In the genomic region with DNA sequence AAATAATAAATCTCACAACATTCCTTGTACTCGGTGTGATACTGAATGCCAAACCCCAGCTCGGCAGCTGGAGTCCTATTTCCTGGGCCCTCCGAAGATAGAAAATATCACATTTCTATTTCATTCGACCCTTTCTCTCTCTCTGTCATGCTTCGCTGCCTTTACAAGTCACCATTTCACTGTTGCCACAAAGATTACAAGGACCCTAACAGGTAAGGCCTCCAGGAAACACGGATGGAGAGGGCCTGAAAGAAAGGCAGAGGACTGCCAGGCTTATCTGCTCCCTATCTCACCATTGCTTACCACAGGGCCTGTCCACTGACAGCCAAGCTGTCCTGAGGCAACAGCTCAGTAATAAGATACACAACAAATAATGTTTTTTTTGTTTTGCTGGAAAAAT, we compare ENCODE assay signal across 14 cellular contexts.
DNase-seq lines count a peak whose midpoint lies in the region; ATAC-seq and TF ChIP-seq lines count a peak whose summit lies in the region.
"Had no signal": no experiment of that assay in that cellular context is flagged by ENCODE, and none has a peak within 500 bp of the region (broad histone marks: within the 10 kb centered on the region; RNA-seq: fewer than 3 reads in every experiment).

No MANE protein-coding gene starts in this region.

- DNase-seq in activated T-cell treated with anti-CD3 and anti-CD28 coated beads, Interleukin-2, amount 50 U/mL, for 72 hours = no peak
- DNase-seq in activated T-cell treated with anti-CD3 and anti-CD28 coated beads, Interleukin-2, amount 50 U/mL, for 48 hours = no peak
- peak; percentile 35 for DNase-seq in NCI-H510A (lab: John Stamatoyannopoulos, UW)
- peak; percentile 83 for DNase-seq in left kidney (ENCODE audit: low read depth, low spot score)
- DNase-seq in type B pancreatic cell (ENCODE audit: extremely low spot score, unreplicated experiment) = no peak
- DNase-seq in cortex of kidney (lab: John Stamatoyannopoulos, UW) = no peak
- no peak for DNase-seq in activated CD8-positive, alpha-beta memory T cell treated with anti-CD3 and anti-CD28 coated beads, Interleukin-2, amount 10 ng/mL, durations not matched to agents 7 days and 5 days
- no peak for DNase-seq in natural killer cell
- DNase-seq: activated B cell treated with CpG ODN at 0.5 μM for 24 hours; activated naive CD8-positive, alpha-beta T cell treated with anti-CD3 and anti-CD28 coated beads, Interleukin-2, amount 50 U/mL, for 24 hours; activated T-cell treated with anti-CD3 and anti-CD28 coated beads for 4 hours; left cardiac atrium; NCI-H1048 had no signal

- no peak for ATAC-seq in activated T-cell treated with anti-CD3 and anti-CD28 coated beads, Interleukin-2, amount 50 U/mL, for 72 hours (replicated peaks in 1 of 2)
- no peak for ATAC-seq in activated CD8-positive, alpha-beta memory T cell treated with anti-CD3 and anti-CD28 coated beads, Interleukin-2, amount 10 ng/mL, durations not matched to agents 7 days and 5 days
- no peak for ATAC-seq in natural killer cell
- ATAC-seq: activated naive CD8-positive, alpha-beta T cell treated with anti-CD3 and anti-CD28 coated beads, Interleukin-2, amount 50 U/mL, for 24 hours; esophagus mucosa; left cardiac atrium had no signal

- peak overlapping the region; percentile 57 for H3K27ac Mint-ChIP-seq in activated T-cell treated with anti-CD3 and anti-CD28 coated beads, Interleukin-2, amount 50 U/mL, for 72 hours
- H3K27ac Mint-ChIP-seq in type B pancreatic cell = peak overlapping the region; percentile 38
- no peak overlapping the region for H3K27ac Mint-ChIP-seq in activated CD8-positive, alpha-beta memory T cell treated with anti-CD3 and anti-CD28 coated beads, Interleukin-2, amount 10 ng/mL, durations not matched to agents 7 days and 5 days
- no peak overlapping the region for H3K27ac Mint-ChIP-seq in natural killer cell
- H3K27ac Mint-ChIP-seq: activated B cell treated with CpG ODN at 0.5 μM for 24 hours; activated naive CD8-positive, alpha-beta T cell treated with anti-CD3 and anti-CD28 coated beads, Interleukin-2, amount 50 U/mL, for 24 hours had no signal

- H3K4me1 Mint-ChIP-seq in activated T-cell treated with anti-CD3 and anti-CD28 coated beads, Interleukin-2, amount 50 U/mL, for 72 hours (ENCODE audit: low read depth) = no peaks in the 10 kb centered on the region
- H3K4me1 Mint-ChIP-seq in type B pancreatic cell (ENCODE audit: unreplicated experiment) (peaks cover 37% of the 10 kb centered on the region), natural killer cell (no peaks in the 10 kb centered on the region)
- H3K4me1 Mint-ChIP-seq in activated CD8-positive, alpha-beta memory T cell treated with anti-CD3 and anti-CD28 coated beads, Interleukin-2, amount 10 ng/mL, durations not matched to agents 7 days and 5 days = no peaks in the 10 kb centered on the region
- H3K4me1 Mint-ChIP-seq: activated B cell treated with CpG ODN at 0.5 μM for 24 hours; activated naive CD8-positive, alpha-beta T cell treated with anti-CD3 and anti-CD28 coated beads, Interleukin-2, amount 50 U/mL, for 24 hours had no signal

- H3K4me3 Mint-ChIP-seq in activated T-cell treated with anti-CD3 and anti-CD28 coated beads, Interleukin-2, amount 50 U/mL, for 72 hours = no peak overlapping the region
- H3K4me3 Mint-ChIP-seq in type B pancreatic cell = peak overlapping the region; percentile 9
- no peak overlapping the region for H3K4me3 Mint-ChIP-seq in activated CD8-positive, alpha-beta memory T cell treated with anti-CD3 and anti-CD28 coated beads, Interleukin-2, amount 10 ng/mL, durations not matched to agents 7 days and 5 days
- H3K4me3 Mint-ChIP-seq in natural killer cell = no peak overlapping the region
- H3K4me3 Mint-ChIP-seq: activated B cell treated with CpG ODN at 0.5 μM for 24 hours; activated naive CD8-positive, alpha-beta T cell treated with anti-CD3 and anti-CD28 coated beads, Interleukin-2, amount 50 U/mL, for 24 hours had no signal

- CTCF ChIA-PET in activated CD8-positive, alpha-beta memory T cell treated with anti-CD3 and anti-CD28 coated beads, Interleukin-2, amount 10 ng/mL, durations not matched to agents 7 days and 5 days (lab: Charles Lee) = no interaction called here

- H3K36me3 Mint-ChIP-seq in activated T-cell treated with anti-CD3 and anti-CD28 coated beads, Interleukin-2, amount 50 U/mL, for 72 hours (ENCODE audit: insufficient read depth in 2 of 2) = no peaks in the 10 kb centered on the region
- H3K36me3 Mint-ChIP-seq in type B pancreatic cell = no peaks in the 10 kb centered on the region
- H3K36me3 Mint-ChIP-seq in activated CD8-positive, alpha-beta memory T cell treated with anti-CD3 and anti-CD28 coated beads, Interleukin-2, amount 10 ng/mL, durations not matched to agents 7 days and 5 days = no peaks in the 10 kb centered on the region
- H3K36me3 Mint-ChIP-seq in natural killer cell = no peaks in the 10 kb centered on the region

- no peaks in the 10 kb centered on the region for H3K27me3 Mint-ChIP-seq in activated T-cell treated with anti-CD3 and anti-CD28 coated beads, Interleukin-2, amount 50 U/mL, for 72 hours (ENCODE audit: low read depth)
- H3K27me3 Mint-ChIP-seq in type B pancreatic cell = no peaks in the 10 kb centered on the region
- H3K27me3 Mint-ChIP-seq in activated CD8-positive, alpha-beta memory T cell treated with anti-CD3 and anti-CD28 coated beads, Interleukin-2, amount 10 ng/mL, durations not matched to agents 7 days and 5 days = no peaks in the 10 kb centered on the region
- no peaks in the 10 kb centered on the region for H3K27me3 Mint-ChIP-seq in natural killer cell (ENCODE audit: low read depth in 2 of 2)
- H3K27me3 Mint-ChIP-seq: activated B cell treated with CpG ODN at 0.5 μM for 24 hours; activated naive CD8-positive, alpha-beta T cell treated with anti-CD3 and anti-CD28 coated beads, Interleukin-2, amount 50 U/mL, for 24 hours had no signal

- intact Hi-C loops in natural killer cell (cut with micrococcal nuclease) = no loop called here

- TF ChIP-seq CTCF in type B pancreatic cell (conservative IDR thresholded peaks at IDR 0.05) (no peak), natural killer cell (IDR thresholded peaks at IDR 0.05) (no peak)

- H3K9me3 Mint-ChIP-seq in activated T-cell treated with anti-CD3 and anti-CD28 coated beads, Interleukin-2, amount 50 U/mL, for 72 hours = peaks cover 0 to 2% of the 10 kb centered on the region in 2 donors
- H3K9me3 Mint-ChIP-seq in type B pancreatic cell (no peaks in the 10 kb centered on the region), natural killer cell (no peaks in the 10 kb centered on the region)
- no peaks in the 10 kb centered on the region for H3K9me3 Mint-ChIP-seq in activated CD8-positive, alpha-beta memory T cell treated with anti-CD3 and anti-CD28 coated beads, Interleukin-2, amount 10 ng/mL, durations not matched to agents 7 days and 5 days (ENCODE audit: low read depth)
- H3K9me3 Mint-ChIP-seq: activated B cell treated with CpG ODN at 0.5 μM for 24 hours; activated naive CD8-positive, alpha-beta T cell treated with anti-CD3 and anti-CD28 coated beads, Interleukin-2, amount 50 U/mL, for 24 hours had no signal

Comparison
In these comparisons a context has a peak if more than half of its experiments do, and no peak if none do; other contexts are left out.
1. DNase-seq: peak in NCI-H510A (single experiment) and left kidney (single experiment); none in activated T-cell treated with anti-CD3 and anti-CD28 coated beads, Interleukin-2, amount 50 U/mL, for 72 hours (0 of 2), activated T-cell treated with anti-CD3 and anti-CD28 coated beads, Interleukin-2, amount 50 U/mL, for 48 hours (0 of 2), type B pancreatic cell (single experiment), cortex of kidney (single experiment), activated CD8-positive, alpha-beta memory T cell treated with anti-CD3 and anti-CD28 coated beads, Interleukin-2, amount 10 ng/mL, durations not matched to agents 7 days and 5 days (single experiment) and natural killer cell (single experiment).
2. H3K27ac Mint-ChIP-seq: peak in activated T-cell treated with anti-CD3 and anti-CD28 coated beads, Interleukin-2, amount 50 U/mL, for 72 hours (single experiment) and type B pancreatic cell (single experiment); none in activated CD8-positive, alpha-beta memory T cell treated with anti-CD3 and anti-CD28 coated beads, Interleukin-2, amount 10 ng/mL, durations not matched to agents 7 days and 5 days (single experiment) and natural killer cell (0 of 2).